Comparison of ENCODE assay signal across 9 cellular contexts in genomic region chr3:18223591-18224338, GRCh38.
A peak's percentile ranks its signal among the peaks of the same experiment; 100 is the strongest.
DNase-seq lines count a peak whose midpoint lies in the region; ATAC-seq and TF ChIP-seq lines count a peak whose summit lies in the region.
"Had no signal": no experiment of that assay in that cellular context is flagged by ENCODE, and none has a peak within 500 bp of the region (broad histone marks: within the 10 kb centered on the region; RNA-seq: fewer than 3 reads in every experiment).

No MANE protein-coding gene starts in this region.

- H3K4me1 ChIP-seq in right atrium auricular region, result no peaks in the 10 kb centered on the region

- DNase-seq in H7 (no peak), right atrium auricular region (ENCODE audit: low spot score) (no peak), retina (no peak), WERI-Rb-1 (no peak)

- H3K4me3 ChIP-seq in H7 (ENCODE audit: insufficient read depth, low read depth, low read length) (no peak overlapping the region), right atrium auricular region (no peak overlapping the region), WERI-Rb-1 (ENCODE audit: low read depth, low read length) (no peak overlapping the region)

- H3K27ac ChIP-seq in right atrium auricular region (no peak overlapping the region), WERI-Rb-1 (no peak overlapping the region)
- H3K27ac ChIP-seq: epithelial cell of prostate had no signal

- no peaks in the 10 kb centered on the region for H3K9me3 ChIP-seq in right atrium auricular region
- no peaks in the 10 kb centered on the region for H3K9me3 ChIP-seq in WERI-Rb-1 (ENCODE audit: severe bottlenecking)

- ATAC-seq in GM18502 (IDR thresholded peaks at IDR 0.05; ENCODE audit: poor library complexity, unreplicated experiment), result peak; percentile 99
- peak; percentile 99 for ATAC-seq in GM21526 (IDR thresholded peaks at IDR 0.05; ENCODE audit: low FRiP score, unreplicated experiment)
- peak; percentile 99 for ATAC-seq in HG03558 (IDR thresholded peaks at IDR 0.05; ENCODE audit: extremely low read depth, unreplicated experiment)
- peak; percentile 37 for ATAC-seq in esophagus mucosa

- TF ChIP-seq CTCF in right atrium auricular region (IDR thresholded peaks at IDR 0.05), result no peak
- no peak for TF ChIP-seq CTCF in WERI-Rb-1 (IDR thresholded peaks at IDR 0.05; ENCODE audit: low read depth, low read length)

- H3K27me3 ChIP-seq in H7 (ENCODE audit: control insufficient read depth, insufficient read depth, low read length) (no peaks in the 10 kb centered on the region), right atrium auricular region (no peaks in the 10 kb centered on the region), WERI-Rb-1 (ENCODE audit: insufficient read depth, low read depth, severe bottlenecking) (no peaks in the 10 kb centered on the region)

- no peaks in the 10 kb centered on the region for H3K36me3 ChIP-seq in H7 (replicated peaks; ENCODE audit: control insufficient read depth, insufficient read depth, low read length)
- H3K36me3 ChIP-seq in right atrium auricular region, result no peaks in the 10 kb centered on the region
- no peaks in the 10 kb centered on the region for H3K36me3 ChIP-seq in WERI-Rb-1

Comparison
In these comparisons a context has a peak if more than half of its experiments do, and no peak if none do; other contexts are left out.
1. ATAC-seq: peak in every context shown above with its lines; median percentile 99 in GM18502; 99 in GM21526; 99 in HG03558; 37 in esophagus mucosa.